ENCODE assay signal across 8 cellular contexts in genomic region chr1:155166373-155167165, GRCh38. TPM values are rescaled to one million over a fixed set of nuclear protein-coding genes. Genes with fewer than 3 reads are reported as not detected.
DNase-seq lines count a peak whose midpoint lies in the region; TF ChIP-seq lines count a peak whose summit lies in the region.

No MANE protein-coding gene starts in this region.

- CTCF ChIA-PET in PC-9 (lab: Charles Lee): interaction anchor here (0.6 to 1.5 kb wide), 10 partner anchors 23 to 115 kb away, joined by 3 to 20 read pairs (median 4); partner anchors contain the start of genes EFNA1 and THBS3

- H3K9me3 ChIP-seq in DOHH2 (ENCODE audit: control insufficient read depth, insufficient read depth, low read length) (no peaks in the 10 kb centered on the region), neural progenitor cell (ENCODE audit: low read depth) (no peaks in the 10 kb centered on the region), PC-9 (ENCODE audit: insufficient read depth, low read depth) (no peaks in the 10 kb centered on the region)

- peak overlapping the region; percentile 38 for H2AFZ ChIP-seq in neural progenitor cell (replicated peaks)
- no peak overlapping the region for H2AFZ ChIP-seq in PC-9

- H4K20me1 ChIP-seq in DOHH2 (ENCODE audit: control insufficient read depth, insufficient read depth, low read depth, low read length) (no peaks in the 10 kb centered on the region), neural progenitor cell (ENCODE audit: low read depth) (no peaks in the 10 kb centered on the region), PC-9 (ENCODE audit: insufficient read depth) (0 out of 2 replicates have a peak, but pooled peaks cover 4% of the 10 kb centered on the region)

- H3K36me3 ChIP-seq in DOHH2 (ENCODE audit: control insufficient read depth, low read length) (peaks cover 25% of the 10 kb centered on the region), neural progenitor cell (no peaks in the 10 kb centered on the region), PC-9 (ENCODE audit: low read depth) (no peaks in the 10 kb centered on the region; the same call in 1 of the 2 replicates)

- H3K4me3 Mint-ChIP-seq in neural progenitor cell: peak overlapping the region; percentile 84

- TF ChIP-seq CTCF in DOHH2 (IDR thresholded peaks at IDR 0.05; ENCODE audit: low read depth, low read length, poor library complexity, severe bottlenecking): no peak
- TF ChIP-seq CTCF in fibroblast of villous mesenchyme (IDR thresholded peaks at IDR 0.05; ENCODE audit: insufficient read depth, low read depth, low read length): no peak
- TF ChIP-seq CTCF in neural progenitor cell (IDR thresholded peaks at IDR 0.05): no peak
- no peak for TF ChIP-seq CTCF in PC-9 (conservative IDR thresholded peaks at IDR 0.05)

- H3K4me1 Mint-ChIP-seq in neural progenitor cell: peaks cover 23% of the 10 kb centered on the region

- H3K27me3 ChIP-seq in DOHH2 (ENCODE audit: control insufficient read depth, low read length) (no peaks in the 10 kb centered on the region), neural progenitor cell (no peaks in the 10 kb centered on the region), PC-9 (ENCODE audit: insufficient read depth, low read depth) (no peaks in the 10 kb centered on the region)

- no peak overlapping the region for H3K9ac ChIP-seq in neural progenitor cell

- H3K27ac ChIP-seq in DOHH2 (ENCODE audit: low read depth, low read length) (peak overlapping the region; percentile 53), neural progenitor cell (peak overlapping the region; percentile 76), PC-9 (no peak overlapping the region)

- no TSS peak for BruUV-seq in PC-9 (replicated peaks; lab: Mats Ljungman, UMichigan)

- H3K36me3 Mint-ChIP-seq in neural progenitor cell: peaks cover 4% of the 10 kb centered on the region

- H3K4me1 ChIP-seq in DOHH2 (ENCODE audit: control insufficient read depth, low read length) (peaks cover 33% of the 10 kb centered on the region), neural progenitor cell (peaks cover 19% of the 10 kb centered on the region), PC-9 (replicated peaks; ENCODE audit: insufficient read depth) (peaks cover 4% of the 10 kb centered on the region; the same call in 1 of the 2 replicates)

- H3K9me2 ChIP-seq in DOHH2 (replicated peaks; ENCODE audit: control insufficient read depth, low read length): no peaks in the 10 kb centered on the region
- H3K9me2 ChIP-seq in PC-9 (ENCODE audit: insufficient read depth): no peaks in the 10 kb centered on the region

- H3K27me3 Mint-ChIP-seq in neural progenitor cell (ENCODE audit: insufficient read depth, low read depth): peaks cover 13% of the 10 kb centered on the region

- POLR2A ChIA-PET in PC-9 (lab: Charles Lee; ENCODE audit: unreplicated experiment): interaction anchor here (0.7 kb wide), 1 partner anchor 509 kb away, joined by 3 read pairs; no protein-coding TSS in a partner anchor

- H3K4me2 ChIP-seq in DOHH2 (ENCODE audit: low read length) (peak overlapping the region; percentile 90), neural progenitor cell (peak overlapping the region; percentile 73), PC-9 (no peak overlapping the region)

- peaks cover 9% of the 10 kb centered on the region; the same call in 1 of the 2 replicates for H3F3A ChIP-seq in DOHH2 (ENCODE audit: control insufficient read depth, insufficient read depth)
- peaks cover 50% of the 10 kb centered on the region for H3F3A ChIP-seq in neural progenitor cell (ENCODE audit: low read depth)
- peaks cover 9% of the 10 kb centered on the region; the same call in 1 of the 2 replicates for H3F3A ChIP-seq in PC-9 (ENCODE audit: insufficient read depth, low read depth)

- H3K27ac Mint-ChIP-seq in neural progenitor cell: peak overlapping the region; percentile 69

- DNase-seq in NCI-H2227 treated with DMSO at 0.1 percent for 48 hours (lab: John Stamatoyannopoulos, UW) (peak; percentile 40), fibroblast of villous mesenchyme (ENCODE audit: low read depth) (peak; percentile 39), neural progenitor cell (ENCODE audit: low spot score) (peak; percentile 78), NCI-H1930 (lab: John Stamatoyannopoulos, UW) (no peak), PC-9 (no peak), NCI-H1105 treated with DMSO at 0.1 percent for 48 hours (lab: John Stamatoyannopoulos, UW) (no peak)
- DNase-seq in activated CD4-positive, alpha-beta T cell treated with anti-CD3 and anti-CD28 coated beads, Interleukin-2, amount 50 U/mL, for 4 hours: no peak

- intact Hi-C loops in PC-9 (cut with micrococcal nuclease; ENCODE audit: unreplicated experiment): loop anchor here (1.0 kb wide), 3 partner anchors 54 to 80 kb away; no protein-coding TSS in a partner anchor

- H3K9me3 Mint-ChIP-seq in neural progenitor cell: peaks cover 13% of the 10 kb centered on the region

- H3K79me2 ChIP-seq in DOHH2 (ENCODE audit: control insufficient read depth, low read length) (peaks cover 5% of the 10 kb centered on the region), neural progenitor cell (ENCODE audit: low read depth) (peaks cover 6% of the 10 kb centered on the region), PC-9 (ENCODE audit: low read depth) (peaks cover 3% of the 10 kb centered on the region)

- H3K4me3 ChIP-seq in DOHH2 (ENCODE audit: low read length) (peak overlapping the region; percentile 70), fibroblast of villous mesenchyme (ENCODE audit: low read depth, low read length) (no peak overlapping the region), neural progenitor cell (no peak overlapping the region), PC-9 (no peak overlapping the region)

RNA-seq across cellular contexts. Expression of gene KRTCAP2, which starts 6.5 kb away (rescaled TPM):
- total RNA-seq in fibroblast of villous mesenchyme (65.6 and 95.3 TPM in 2 replicates), neural progenitor cell (ENCODE audit: low replicate concordance) (37.8 and 100 TPM in 2 replicates), PC-9 (2021) (112 and 156 TPM in 2 replicates)

RNA-seq across cellular contexts. Expression of gene TRIM46, which starts 7.1 kb away (rescaled TPM):
- total RNA-seq in fibroblast of villous mesenchyme (6.5 and 7.7 TPM in 2 replicates), neural progenitor cell (ENCODE audit: low replicate concordance) (3.9 and 10.2 TPM in 2 replicates), PC-9 (2021) (6.0 and 6.2 TPM in 2 replicates)

RNA-seq across cellular contexts. Expression of gene DPM3, which starts 26.2 kb away (rescaled TPM):
- total RNA-seq in fibroblast of villous mesenchyme: 23.7 and 47.0 TPM in 2 replicates
- total RNA-seq in neural progenitor cell (ENCODE audit: low replicate concordance): 16.8 and 133 TPM in 2 replicates
- 83.7 and 127 TPM in 2 replicates for total RNA-seq in PC-9 (2021)

RNA-seq across cellular contexts. Expression of gene SLC50A1, which starts 30.9 kb away (rescaled TPM):
- total RNA-seq in fibroblast of villous mesenchyme (52.5 and 58.7 TPM in 2 replicates), neural progenitor cell (ENCODE audit: low replicate concordance) (14.4 and 29.0 TPM in 2 replicates), PC-9 (2021) (54.9 and 67.6 TPM in 2 replicates)

RNA-seq across cellular contexts. Expression of gene EFNA1, which starts 38.9 kb away (rescaled TPM):
- not detected in 2 replicates for total RNA-seq in fibroblast of villous mesenchyme
- total RNA-seq in neural progenitor cell (ENCODE audit: low replicate concordance): 0.34 and 0.65 TPM in 2 replicates
- 30.6 and 35.7 TPM in 2 replicates for total RNA-seq in PC-9 (2021)

Comparison
In these comparisons a context has a peak if more than half of its experiments do, and no peak if none do; other contexts are left out.
1. DNase-seq: peak in NCI-H2227 treated with DMSO at 0.1 percent for 48 hours (single experiment), fibroblast of villous mesenchyme (single experiment) and neural progenitor cell (single experiment); none in NCI-H1930 (0 of 2), PC-9 (0 of 2), NCI-H1105 treated with DMSO at 0.1 percent for 48 hours (single experiment) and activated CD4-positive, alpha-beta T cell treated with anti-CD3 and anti-CD28 coated beads, Interleukin-2, amount 50 U/mL, for 4 hours (0 of 2).